Comparison of ENCODE assay signal across 8 cellular contexts in genomic region chr19:34041922-34042521, GRCh38.
DNase-seq lines count a peak whose midpoint lies in the region; ATAC-seq and TF ChIP-seq lines count a peak whose summit lies in the region.

No MANE protein-coding gene starts in this region.

- H3K4me3 ChIP-seq in GM12865 (ENCODE audit: low read depth, low read length): no peak overlapping the region

- peak; percentile 93 for TF ChIP-seq CTCF in GM12865 (IDR thresholded peaks at IDR 0.05; ENCODE audit: insufficient read depth, low read depth, low read length, missing control alignments)

- ATAC-seq in GM18870 (IDR thresholded peaks at IDR 0.05; ENCODE audit: unreplicated experiment): no peak
- no peak for ATAC-seq in GM19452 (IDR thresholded peaks at IDR 0.05; ENCODE audit: unreplicated experiment)

- peak; percentile 64 for DNase-seq in GM12865 (ENCODE audit: low read depth)
- DNase-seq in NCI-H1694 (lab: John Stamatoyannopoulos, UW): peak; percentile 23
- peak; percentile 61 to 68 for DNase-seq in activated CD4-positive, alpha-beta T cell treated with anti-CD3 and anti-CD28 coated beads, Interleukin-2, amount 50 U/mL, for 4 hours
- peak; percentile 69 for DNase-seq in dermis blood vessel endothelial cell
- DNase-seq in medulla oblongata (ENCODE audit: extremely low spot score): peak; percentile 51
- peak; percentile 70 to 73 for DNase-seq in stimulated activated CD8-positive, alpha-beta memory T cell treated with anti-CD3 and anti-CD28 coated beads, Interleukin-2, amount 100 ng/mL, for 48 hours (ENCODE audit: low read depth in 2 of 2)
